ENCODE assay signal across 17 cellular contexts in the genomic region with DNA sequence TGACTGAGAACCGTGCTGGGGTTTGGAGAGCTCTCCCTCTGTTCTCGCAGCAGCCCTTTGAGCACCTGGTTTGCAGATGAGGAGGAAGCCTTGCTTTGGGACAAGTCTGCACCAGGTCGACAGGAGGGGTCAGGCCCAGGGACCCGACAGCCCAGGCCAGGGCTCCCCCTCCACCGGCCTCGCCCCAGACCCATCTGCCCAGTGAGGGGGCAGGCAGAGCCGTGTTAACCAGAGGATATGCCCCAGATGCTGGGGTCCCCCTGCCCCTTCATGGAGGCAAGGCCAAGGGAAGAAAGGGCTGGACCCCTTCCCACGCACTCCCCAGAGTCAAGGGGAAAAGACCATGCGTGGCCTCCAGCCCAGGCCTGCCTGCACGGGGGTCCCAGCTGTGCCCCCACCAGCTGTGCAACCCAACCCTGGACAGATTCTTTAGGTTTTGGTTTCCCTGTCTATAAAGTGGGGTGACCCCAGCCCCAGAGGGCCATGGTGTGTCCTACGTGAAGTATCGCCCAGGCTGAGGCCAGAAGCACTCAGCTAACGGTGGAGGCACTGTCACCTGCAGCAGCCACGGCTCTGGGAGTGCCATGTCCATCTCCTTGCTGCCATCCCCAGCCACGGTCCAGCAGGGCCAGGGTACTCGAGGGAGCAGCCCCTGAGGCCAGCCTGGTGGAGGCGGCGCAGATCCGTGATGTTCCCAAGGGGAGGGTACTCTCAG. TPM values are rescaled to one million over a fixed set of nuclear protein-coding genes. Genes with fewer than 3 reads are reported as not detected.
DNase-seq lines count a peak whose midpoint lies in the region; ATAC-seq and TF ChIP-seq lines count a peak whose summit lies in the region.
"Had no signal": no experiment of that assay in that cellular context is flagged by ENCODE, and none has a peak within 500 bp of the region (broad histone marks: within the 10 kb centered on the region; RNA-seq: fewer than 3 reads in every experiment).

No MANE protein-coding gene starts in this region.

- CTCF ChIA-PET in activated CD4-positive, alpha-beta T cell treated with anti-CD3 and anti-CD28 coated beads, Interleukin-2, amount 10 ng/mL, durations not matched to agents 7 days and 5 days (lab: Charles Lee) = no interaction called here

- no peaks in the 10 kb centered on the region for H3K79me1 ChIP-seq in neuronal stem cell (ENCODE audit: low read depth, low read length)

- H3K18ac ChIP-seq in neuronal stem cell (ENCODE audit: low read length) = peak overlapping the region; percentile 18

- no peak overlapping the region for H3K4me3 ChIP-seq in neuronal stem cell (ENCODE audit: low read length in 2 of 2)
- H3K4me3 ChIP-seq: left lung had no signal

- peak overlapping the region; percentile 38 for H2BK15ac ChIP-seq in neuronal stem cell (ENCODE audit: low read length)

- no peak overlapping the region for H3K4ac ChIP-seq in neuronal stem cell (ENCODE audit: low read length)

- H3K23ac ChIP-seq in neuronal stem cell (ENCODE audit: low read depth, low read length, poor library complexity) = peak overlapping the region; percentile 3

- POLR2A ChIA-PET in activated CD4-positive, alpha-beta T cell treated with anti-CD3 and anti-CD28 coated beads, Interleukin-2, amount 10 ng/mL, durations not matched to agents 7 days and 5 days (lab: Charles Lee) = no interaction called here

- H2BK120ac ChIP-seq in neuronal stem cell (ENCODE audit: low read depth, low read length) = no peak overlapping the region

- H3K27ac ChIP-seq in angular gyrus (ENCODE audit: low read depth, low read length) (peak overlapping the region; percentile 78), neuronal stem cell (replicated peaks; ENCODE audit: low read length) (no peak overlapping the region)
- H3K27ac ChIP-seq: left lung had no signal

- H3K36me3 Mint-ChIP-seq in activated T-cell treated with anti-CD3 and anti-CD28 coated beads, Interleukin-2, amount 50 U/mL, for 24 hours (ENCODE audit: low read depth) = no peaks in the 10 kb centered on the region
- H3K36me3 Mint-ChIP-seq in activated T-cell treated with anti-CD3 and anti-CD28 coated beads, Interleukin-2, amount 50 U/mL, for 4 hours (ENCODE audit: insufficient read depth) = no peaks in the 10 kb centered on the region
- no peaks in the 10 kb centered on the region for H3K36me3 Mint-ChIP-seq in type B pancreatic cell
- H3K36me3 Mint-ChIP-seq in activated CD4-positive, alpha-beta T cell treated with anti-CD3 and anti-CD28 coated beads, Interleukin-2, amount 10 ng/mL, durations not matched to agents 7 days and 5 days (ENCODE audit: low read depth) = no peaks in the 10 kb centered on the region
- H3K36me3 Mint-ChIP-seq: CD8-positive, alpha-beta T cell had no signal

- H3K36me3 ChIP-seq in neuronal stem cell (replicated peaks in 1 of 2; ENCODE audit: control insufficient read depth in 2 of 2, insufficient read depth in 2 of 2, low read length in 2 of 2) = no peaks in the 10 kb centered on the region
- H3K36me3 ChIP-seq: left lung had no signal

- WGBS in neuronal stem cell (ENCODE audit: extremely low coverage in 2 of 2, insufficient read length in 2 of 2, insufficient replicate concordance in 1 of 2), 2 donors = no CpG with 5 or more reads among the region's 19 CpGs

- DNase-seq in activated T-cell treated with anti-CD3 and anti-CD28 coated beads, Interleukin-2, amount 50 U/mL, for 24 hours = peak; percentile 21
- no peak for DNase-seq in activated T-cell treated with anti-CD3 and anti-CD28 coated beads, Interleukin-2, amount 50 U/mL, for 4 hours
- no peak for DNase-seq in neuronal stem cell (ENCODE audit: low spot score)
- DNase-seq in type B pancreatic cell (ENCODE audit: extremely low spot score, unreplicated experiment) = peak; percentile 67
- no peak for DNase-seq in activated CD4-positive, alpha-beta T cell treated with anti-CD3 and anti-CD28 coated beads, Interleukin-2, amount 50 U/mL, for 1 hour
- no peak for DNase-seq in activated CD4-positive, alpha-beta T cell treated with anti-CD3 and anti-CD28 coated beads, Interleukin-2, amount 10 ng/mL, durations not matched to agents 7 days and 5 days
- DNase-seq: activated naive CD4-positive, alpha-beta T cell treated with Interleukin-2 at 50 U/mL for 16 hours; DMS79; glutamatergic neuron; NCI-H187 treated with DMSO at 0.1 percent for 48 hours; NCI-H226; NK-92 treated with Interleukin-12 subunit alpha and Interleukin-12 subunit beta, amount 100 ng/mL, for 24 hours had no signal

- peak overlapping the region; percentile 59 for H2BK5ac ChIP-seq in neuronal stem cell (ENCODE audit: low read length)

- TF ChIP-seq CTCF in type B pancreatic cell (conservative IDR thresholded peaks at IDR 0.05) = no peak

- no peak overlapping the region for H3K9ac ChIP-seq in neuronal stem cell (ENCODE audit: low read depth, low read length, poor library complexity)

- peaks cover 8% of the 10 kb centered on the region for H3K4me1 Mint-ChIP-seq in activated T-cell treated with anti-CD3 and anti-CD28 coated beads, Interleukin-2, amount 50 U/mL, for 24 hours (ENCODE audit: low read depth)
- H3K4me1 Mint-ChIP-seq in activated T-cell treated with anti-CD3 and anti-CD28 coated beads, Interleukin-2, amount 50 U/mL, for 4 hours (ENCODE audit: low read depth) = peaks cover 6% of the 10 kb centered on the region
- H3K4me1 Mint-ChIP-seq in type B pancreatic cell (ENCODE audit: unreplicated experiment) = peaks cover 19% of the 10 kb centered on the region
- H3K4me1 Mint-ChIP-seq in activated CD4-positive, alpha-beta T cell treated with anti-CD3 and anti-CD28 coated beads, Interleukin-2, amount 10 ng/mL, durations not matched to agents 7 days and 5 days = peaks cover 3% of the 10 kb centered on the region

- H3K4me3 Mint-ChIP-seq in activated T-cell treated with anti-CD3 and anti-CD28 coated beads, Interleukin-2, amount 50 U/mL, for 24 hours = no peak overlapping the region
- H3K4me3 Mint-ChIP-seq in activated T-cell treated with anti-CD3 and anti-CD28 coated beads, Interleukin-2, amount 50 U/mL, for 4 hours = no peak overlapping the region
- H3K4me3 Mint-ChIP-seq in type B pancreatic cell = no peak overlapping the region
- no peak overlapping the region for H3K4me3 Mint-ChIP-seq in activated CD4-positive, alpha-beta T cell treated with anti-CD3 and anti-CD28 coated beads, Interleukin-2, amount 10 ng/mL, durations not matched to agents 7 days and 5 days
- H3K4me3 Mint-ChIP-seq: CD8-positive, alpha-beta T cell had no signal

- H4K8ac ChIP-seq in neuronal stem cell (ENCODE audit: low read depth, low read length) = no peak overlapping the region

- H3K27me3 ChIP-seq in neuronal stem cell (ENCODE audit: control insufficient read depth in 3 of 3, insufficient read depth in 3 of 3, low read depth in 1 of 3, low read length in 3 of 3) = peaks cover 0 to 90% (median 3%) of the 10 kb centered on the region in 3 experiments

- no peak for ATAC-seq in activated T-cell treated with anti-CD3 and anti-CD28 coated beads, Interleukin-2, amount 50 U/mL, for 4 hours
- no peak for ATAC-seq in HG02840 (IDR thresholded peaks at IDR 0.05; ENCODE audit: low FRiP score, unreplicated experiment)
- ATAC-seq: HCT116, left lung had no signal

- H3K14ac ChIP-seq in neuronal stem cell (ENCODE audit: low read length) = no peak overlapping the region

- no peak overlapping the region for H4K91ac ChIP-seq in neuronal stem cell (ENCODE audit: low read depth, low read length, poor library complexity)

- H2BK12ac ChIP-seq in neuronal stem cell (ENCODE audit: low read length) = no peak overlapping the region

- H3K27ac Mint-ChIP-seq in activated T-cell treated with anti-CD3 and anti-CD28 coated beads, Interleukin-2, amount 50 U/mL, for 24 hours = no peak overlapping the region
- no peak overlapping the region for H3K27ac Mint-ChIP-seq in type B pancreatic cell
- H3K27ac Mint-ChIP-seq in activated CD4-positive, alpha-beta T cell treated with anti-CD3 and anti-CD28 coated beads, Interleukin-2, amount 10 ng/mL, durations not matched to agents 7 days and 5 days = no peak overlapping the region
- H3K27ac Mint-ChIP-seq: CD8-positive, alpha-beta T cell had no signal

- H2AK5ac ChIP-seq in neuronal stem cell (ENCODE audit: low read depth, low read length) = peak overlapping the region; percentile 22

- H3K27me3 Mint-ChIP-seq in activated T-cell treated with anti-CD3 and anti-CD28 coated beads, Interleukin-2, amount 50 U/mL, for 24 hours = peaks cover 14% of the 10 kb centered on the region
- peaks cover 15% of the 10 kb centered on the region for H3K27me3 Mint-ChIP-seq in activated T-cell treated with anti-CD3 and anti-CD28 coated beads, Interleukin-2, amount 50 U/mL, for 4 hours (ENCODE audit: low read depth)
- H3K27me3 Mint-ChIP-seq in type B pancreatic cell = no peaks in the 10 kb centered on the region
- H3K27me3 Mint-ChIP-seq in activated CD4-positive, alpha-beta T cell treated with anti-CD3 and anti-CD28 coated beads, Interleukin-2, amount 10 ng/mL, durations not matched to agents 7 days and 5 days = peaks cover 6% of the 10 kb centered on the region

- H3K9me3 Mint-ChIP-seq in activated T-cell treated with anti-CD3 and anti-CD28 coated beads, Interleukin-2, amount 50 U/mL, for 24 hours = no peaks in the 10 kb centered on the region
- no peaks in the 10 kb centered on the region for H3K9me3 Mint-ChIP-seq in activated T-cell treated with anti-CD3 and anti-CD28 coated beads, Interleukin-2, amount 50 U/mL, for 4 hours
- no peaks in the 10 kb centered on the region for H3K9me3 Mint-ChIP-seq in type B pancreatic cell
- H3K9me3 Mint-ChIP-seq in activated CD4-positive, alpha-beta T cell treated with anti-CD3 and anti-CD28 coated beads, Interleukin-2, amount 10 ng/mL, durations not matched to agents 7 days and 5 days = no peaks in the 10 kb centered on the region
- H3K9me3 Mint-ChIP-seq: CD8-positive, alpha-beta T cell had no signal

- peaks cover 0 to 7% of the 10 kb centered on the region in 2 donors for H3K4me1 ChIP-seq in neuronal stem cell (ENCODE audit: control insufficient read depth in 2 of 2, insufficient read depth in 1 of 2, low read depth in 1 of 2, low read length in 2 of 2)

- H2AFZ ChIP-seq in neuronal stem cell (ENCODE audit: low read length) = no peak overlapping the region

- no peaks in the 10 kb centered on the region for H3K9me3 ChIP-seq in neuronal stem cell (replicated peaks in 1 of 2; ENCODE audit: control insufficient read depth in 2 of 2, insufficient read depth in 1 of 2, low read depth in 1 of 2, low read length in 2 of 2)
- H3K9me3 ChIP-seq: left lung had no signal

- no peak overlapping the region for H3K4me2 ChIP-seq in neuronal stem cell (ENCODE audit: insufficient read depth, low read length, poor library complexity, severe bottlenecking)

RNA-seq across cellular contexts. Expression of a gene that starts 4.8 kb away (rescaled TPM):
- total RNA-seq in activated T-cell treated with anti-CD3 and anti-CD28 coated beads, Interleukin-2, amount 50 U/mL, for 4 hours = 1 to 10 TPM in 2 of 3 donors, under 1 TPM in 1; 0.53 to 2.1 (median 1.3) TPM
- 0.14 TPM for polyA plus RNA-seq in neuronal stem cell (2013, experiment 1 of 2)
- 0.04 TPM for polyA plus RNA-seq in neuronal stem cell (2013, experiment 2 of 2)
- total RNA-seq in type B pancreatic cell (ENCODE audit: low replicate concordance) = 9.7 and 140 TPM in 2 replicates
- 1 to 10 TPM; 6.1 to 8.6 TPM for total RNA-seq in activated CD4-positive, alpha-beta T cell treated with anti-CD3 and anti-CD28 coated beads, Interleukin-2, amount 10 ng/mL, durations not matched to agents 7 days and 5 days

Comparison
In these comparisons a context has a peak if more than half of its experiments do, and no peak if none do; other contexts are left out.
1. DNase-seq: peak in activated T-cell treated with anti-CD3 and anti-CD28 coated beads, Interleukin-2, amount 50 U/mL, for 24 hours (single experiment) and type B pancreatic cell (single experiment); none in activated T-cell treated with anti-CD3 and anti-CD28 coated beads, Interleukin-2, amount 50 U/mL, for 4 hours (single experiment), neuronal stem cell (single experiment), activated CD4-positive, alpha-beta T cell treated with anti-CD3 and anti-CD28 coated beads, Interleukin-2, amount 50 U/mL, for 1 hour (single experiment) and activated CD4-positive, alpha-beta T cell treated with anti-CD3 and anti-CD28 coated beads, Interleukin-2, amount 10 ng/mL, durations not matched to agents 7 days and 5 days (single experiment).